ENCODE assay signal across 24 cellular contexts in the genomic region with DNA sequence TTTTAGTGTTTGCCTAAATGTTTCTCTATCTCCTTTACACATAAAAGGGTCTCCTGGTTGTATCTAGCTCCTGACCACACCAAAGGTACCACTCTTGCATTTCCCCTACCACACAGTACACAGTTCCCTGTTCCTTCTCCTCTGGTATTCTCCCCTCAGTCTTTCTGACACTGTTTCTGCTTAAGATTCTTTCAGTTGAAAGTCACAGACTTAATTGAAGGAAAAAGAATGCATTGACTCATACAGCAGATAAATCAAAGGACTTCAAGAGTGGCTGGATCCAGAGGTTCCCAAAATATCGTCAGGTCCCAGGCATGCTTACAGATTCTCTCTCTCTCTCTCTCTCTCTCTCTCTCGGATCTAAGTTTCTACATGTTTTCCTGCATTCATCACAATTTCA.
DNase-seq lines count a peak whose midpoint lies in the region; ATAC-seq, FAIRE-seq and TF ChIP-seq lines count a peak whose summit lies in the region.
"Had no signal": no experiment of that assay in that cellular context is flagged by ENCODE, and none has a peak within 500 bp of the region (broad histone marks: within the 10 kb centered on the region; RNA-seq: fewer than 3 reads in every experiment).

No MANE protein-coding gene starts in this region.

- H3K9me3 Mint-ChIP-seq in HFFc6: no peaks in the 10 kb centered on the region
- H3K9me3 Mint-ChIP-seq: H9 had no signal

- H3K4me3 ChIP-seq in AG09309 (ENCODE audit: control insufficient read depth, low read depth, low read length) (no peak overlapping the region), cardiac fibroblast (replicated peaks in 1 of 2; ENCODE audit: low read depth in 2 of 2, low read length in 2 of 2) (no peak overlapping the region), keratinocyte (ENCODE audit: control insufficient read depth in 2 of 3, extremely low read depth in 1 of 3, insufficient read depth in 2 of 3, low read depth in 1 of 3, low read length in 3 of 3) (no peak overlapping the region), dorsolateral prefrontal cortex (no peak overlapping the region)
- H3K4me3 ChIP-seq: colonic mucosa, mucosa of descending colon, right atrium auricular region had no signal

- peak overlapping the region; percentile 18 for H3K4me3 Mint-ChIP-seq in HFFc6
- H3K4me3 Mint-ChIP-seq: H9; stimulated activated effector memory CD8-positive, alpha-beta T cell treated with anti-CD3 and anti-CD28 coated beads, Interleukin-12 subunit alpha, Interleukin-12 subunit beta, amount 100 ng/mL, for 72 hours had no signal

- no peaks in the 10 kb centered on the region for H3K9me3 ChIP-seq in keratinocyte (ENCODE audit: control insufficient read depth, low read depth, low read length)
- H3K9me3 ChIP-seq: colonic mucosa, mucosa of descending colon, neutrophil, right atrium auricular region had no signal

- H3K36me3 ChIP-seq in keratinocyte (ENCODE audit: control insufficient read depth in 2 of 2, extremely low read depth in 1 of 2, insufficient read depth in 2 of 2, low read length in 2 of 2): peaks cover 2 to 4% of the 10 kb centered on the region in 2 experiments
- H3K36me3 ChIP-seq: colonic mucosa, right atrium auricular region had no signal

- peak; percentile 43 for FAIRE-seq in keratinocyte (lab: Jason Lieb, UNC)
- FAIRE-seq: HepG2 had no signal

- intact Hi-C loops in dorsolateral prefrontal cortex (cut with DNase I): no loop called here

- H3K27me3 Mint-ChIP-seq in HFFc6 (ENCODE audit: insufficient read depth): no peaks in the 10 kb centered on the region; the same call in 1 of the 2 replicates

- no peak for ATAC-seq in GM18868 (IDR thresholded peaks at IDR 0.05; ENCODE audit: unreplicated experiment)
- ATAC-seq: HepG2; left lobe of liver; mucosa of descending colon; PC-3; stimulated activated effector memory CD8-positive, alpha-beta T cell treated with anti-CD3 and anti-CD28 coated beads, Interleukin-12 subunit alpha, Interleukin-12 subunit beta, amount 100 ng/mL, for 72 hours had no signal

- H3K9ac ChIP-seq in keratinocyte (ENCODE audit: control insufficient read depth, extremely low read depth, insufficient read depth, low read length): no peak overlapping the region

- H3K27me3 ChIP-seq in keratinocyte (ENCODE audit: control insufficient read depth, extremely low read depth, insufficient read depth, low read length): no peaks in the 10 kb centered on the region
- H3K27me3 ChIP-seq in dorsolateral prefrontal cortex: no peaks in the 10 kb centered on the region
- H3K27me3 ChIP-seq: colonic mucosa, neutrophil, right atrium auricular region had no signal

- peaks cover 9% of the 10 kb centered on the region for H3K36me3 Mint-ChIP-seq in HFFc6 (ENCODE audit: low read depth)

- peaks cover 4% of the 10 kb centered on the region for H3K4me1 ChIP-seq in keratinocyte (ENCODE audit: control insufficient read depth, extremely low read depth, insufficient read depth, low read length)
- H3K4me1 ChIP-seq: colonic mucosa, right atrium auricular region had no signal

- no peaks in the 10 kb centered on the region for H3K79me2 ChIP-seq in keratinocyte (ENCODE audit: control insufficient read depth, insufficient read depth, low read length)

- no peak overlapping the region for H3K27ac ChIP-seq in keratinocyte (ENCODE audit: control insufficient read depth, insufficient read depth, low read length)
- H3K27ac ChIP-seq in dorsolateral prefrontal cortex: no peak overlapping the region
- H3K27ac ChIP-seq: colonic mucosa, neutrophil, right atrium auricular region had no signal

- DNase-seq in AG09309 (ENCODE audit: low read depth): peak; percentile 69
- DNase-seq in HFFc6: peak; percentile 80
- DNase-seq in cardiac fibroblast (ENCODE audit: low read depth in 2 of 2): peak; percentile 9 to 28
- no peak for DNase-seq in keratinocyte (ENCODE audit: low read depth, low spot score)
- DNase-seq in dorsolateral prefrontal cortex: no peak
- DNase-seq in activated CD4-positive, CD25-positive, alpha-beta regulatory T cell treated with anti-CD3 and anti-CD28 coated beads, Interleukin-2, amount 50 U/mL, for 72 hours: no peak
- no peak for DNase-seq in cerebellar nuclear complex (lab: John Stamatoyannopoulos, UW)
- DNase-seq: activated CD4-positive, alpha-beta T cell treated with anti-CD3 and anti-CD28 coated beads, Interleukin-2, amount 50 U/mL, for 48 hours; activated T-cell treated with anti-CD3 and anti-CD28 coated beads for 4 hours; colonic mucosa; DMS79; H9; mucosa of descending colon; NCI-H1694; NCI-H82; PC-3; SHP77 treated with DMSO at 0.1 percent for 48 hours; T-helper 1 cell had no signal

- no peak overlapping the region for H2AFZ ChIP-seq in keratinocyte (ENCODE audit: control insufficient read depth, low read length)

- H3K4me1 Mint-ChIP-seq in HFFc6 (ENCODE audit: low read depth): peaks cover 19% of the 10 kb centered on the region
- H3K4me1 Mint-ChIP-seq: stimulated activated effector memory CD8-positive, alpha-beta T cell treated with anti-CD3 and anti-CD28 coated beads, Interleukin-12 subunit alpha, Interleukin-12 subunit beta, amount 100 ng/mL, for 72 hours had no signal

- no peak overlapping the region for H3K4me2 ChIP-seq in keratinocyte (ENCODE audit: control insufficient read depth, extremely low read depth, insufficient read depth, low read depth, low read length)

- peak overlapping the region; percentile 69 for H3K27ac Mint-ChIP-seq in HFFc6
- H3K27ac Mint-ChIP-seq: stimulated activated effector memory CD8-positive, alpha-beta T cell treated with anti-CD3 and anti-CD28 coated beads, Interleukin-12 subunit alpha, Interleukin-12 subunit beta, amount 100 ng/mL, for 72 hours had no signal

- no peak for TF ChIP-seq CTCF in AG09309 (IDR thresholded peaks at IDR 0.05; ENCODE audit: control insufficient read depth, insufficient read depth, low read depth, low read length, missing control alignments)
- TF ChIP-seq CTCF in HFFc6 (IDR thresholded peaks at IDR 0.05): no peak
- no peak for TF ChIP-seq CTCF in cardiac fibroblast (IDR thresholded peaks at IDR 0.05; ENCODE audit: low read depth, low read length)
- TF ChIP-seq CTCF in keratinocyte (optimal IDR thresholded peaks at IDR 0.05 in 1 of 3, IDR thresholded peaks at IDR 0.05 in 1 of 3, conservative IDR thresholded peaks at IDR 0.05 in 1 of 3; ENCODE audit: extremely low read depth in 1 of 3, insufficient read depth in 2 of 3, low read length in 3 of 3): no peak
- no peak for TF ChIP-seq CTCF in dorsolateral prefrontal cortex (IDR thresholded peaks at IDR 0.05 in 54 of 56, conservative IDR thresholded peaks at IDR 0.05 in 2 of 56; ENCODE audit: low read depth in 1 of 56, partially characterized antibody in 56 of 56)

- dilution Hi-C loops in keratinocyte (cut with MboI; ENCODE audit: extremely low pct_ligation_motif_present, low sequenced_read_pairs): no loop called here

- no peaks in the 10 kb centered on the region for H3K9me1 ChIP-seq in keratinocyte (ENCODE audit: control insufficient read depth, extremely low read depth, insufficient read depth, low read length)

- H4K20me1 ChIP-seq in keratinocyte (ENCODE audit: control insufficient read depth, extremely low read depth, insufficient read depth, low read length): no peaks in the 10 kb centered on the region

Comparison
In these comparisons a context has a peak if more than half of its experiments do, and no peak if none do; other contexts are left out.
1. DNase-seq: peak in AG09309 (single experiment), HFFc6 (single experiment) and cardiac fibroblast (2 of 2); none in keratinocyte (single experiment), dorsolateral prefrontal cortex (0 of 10), activated CD4-positive, CD25-positive, alpha-beta regulatory T cell treated with anti-CD3 and anti-CD28 coated beads, Interleukin-2, amount 50 U/mL, for 72 hours (single experiment) and cerebellar nuclear complex (0 of 2).